25 cellular contexts compared by ENCODE assay signal in the genomic region with DNA sequence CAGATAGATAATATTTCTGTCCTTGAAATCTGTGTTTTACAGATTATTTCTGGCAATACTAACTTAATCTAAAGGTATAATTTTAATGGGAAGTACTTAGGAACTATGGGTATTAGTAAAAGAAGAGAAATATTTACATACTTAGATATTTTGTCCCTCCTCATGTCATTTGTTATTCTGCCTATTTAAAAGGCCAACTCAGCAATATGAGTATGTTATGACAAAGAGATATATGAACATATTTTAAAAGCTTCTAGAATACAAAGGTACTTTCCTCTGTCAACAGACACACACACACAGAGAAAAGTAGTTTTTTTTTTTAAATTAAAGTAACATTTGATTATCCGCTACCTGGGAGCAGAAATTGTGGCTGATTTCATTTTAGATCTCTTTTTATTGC.
"Had no signal": no experiment of that assay in that cellular context is flagged by ENCODE, and none has a peak within 500 bp of the region (broad histone marks: within the 10 kb centered on the region; RNA-seq: fewer than 3 reads in every experiment).

No MANE protein-coding gene starts in this region.

- H3K36me3 Mint-ChIP-seq: natural killer cell had no signal

- H3K4me3 ChIP-seq: body of pancreas, heart left ventricle, ovary, prostate gland, thyroid gland had no signal

- H3K4me3 Mint-ChIP-seq: activated CD4-positive, alpha-beta T cell treated with anti-CD3 and anti-CD28 coated beads, Interleukin-2, amount 10 ng/mL, durations not matched to agents 7 days and 5 days; activated CD8-positive, alpha-beta memory T cell treated with anti-CD3 and anti-CD28 coated beads, Interleukin-2, amount 10 ng/mL, durations not matched to agents 7 days and 5 days; activated CD8-positive, alpha-beta T cell treated with anti-CD3 and anti-CD28 coated beads for 36 hours; activated naive CD4-positive, alpha-beta T cell treated with anti-CD3 and anti-CD28 coated beads, Interleukin-2, amount 10 ng/mL, durations not matched to agents 7 days and 5 days; natural killer cell; stimulated activated naive CD8-positive, alpha-beta T cell treated with anti-CD3 and anti-CD28 coated beads, Interleukin-15, Interleukin-2, amounts not matched to agents 100 ng/mL and 50 ng/mL, for 24 hours; T-helper 2 cell treated with Interferon-gamma antibody and Interleukin-4, amounts not matched to agents 5 μg/mL and 100 μg/mL, for 36 hours had no signal

- H3K4me1 ChIP-seq: prostate gland had no signal

- H3K27me3 Mint-ChIP-seq: activated CD4-positive, alpha-beta T cell treated with anti-CD3 and anti-CD28 coated beads, Interleukin-2, amount 10 ng/mL, durations not matched to agents 7 days and 5 days; activated CD8-positive, alpha-beta memory T cell treated with anti-CD3 and anti-CD28 coated beads, Interleukin-2, amount 10 ng/mL, durations not matched to agents 7 days and 5 days; activated CD8-positive, alpha-beta T cell treated with anti-CD3 and anti-CD28 coated beads for 36 hours; activated naive CD4-positive, alpha-beta T cell treated with anti-CD3 and anti-CD28 coated beads, Interleukin-2, amount 10 ng/mL, durations not matched to agents 7 days and 5 days; stimulated activated naive CD8-positive, alpha-beta T cell treated with anti-CD3 and anti-CD28 coated beads, Interleukin-15, Interleukin-2, amounts not matched to agents 100 ng/mL and 50 ng/mL, for 24 hours had no signal

- H3K27ac ChIP-seq: heart left ventricle, ovary, prostate gland, thyroid gland, VCaP had no signal

- H3K36me3 ChIP-seq: heart left ventricle, ovary, prostate gland, thyroid gland had no signal

- H3K9me3 Mint-ChIP-seq: activated CD8-positive, alpha-beta T cell treated with anti-CD3 and anti-CD28 coated beads for 36 hours; activated naive CD4-positive, alpha-beta T cell treated with anti-CD3 and anti-CD28 coated beads, Interleukin-2, amount 10 ng/mL, durations not matched to agents 7 days and 5 days; stimulated activated naive CD8-positive, alpha-beta T cell treated with anti-CD3 and anti-CD28 coated beads, Interleukin-15, Interleukin-2, amounts not matched to agents 100 ng/mL and 50 ng/mL, for 24 hours had no signal

- H3K9me3 ChIP-seq: body of pancreas, heart left ventricle, ovary, prostate gland, thyroid gland had no signal

- H3K27ac Mint-ChIP-seq: activated CD4-positive, alpha-beta T cell treated with anti-CD3 and anti-CD28 coated beads, Interleukin-2, amount 10 ng/mL, durations not matched to agents 7 days and 5 days; activated CD8-positive, alpha-beta memory T cell treated with anti-CD3 and anti-CD28 coated beads, Interleukin-2, amount 10 ng/mL, durations not matched to agents 7 days and 5 days; activated CD8-positive, alpha-beta T cell treated with anti-CD3 and anti-CD28 coated beads for 36 hours; activated naive CD4-positive, alpha-beta T cell treated with anti-CD3 and anti-CD28 coated beads, Interleukin-2, amount 10 ng/mL, durations not matched to agents 7 days and 5 days; natural killer cell; stimulated activated naive CD8-positive, alpha-beta T cell treated with anti-CD3 and anti-CD28 coated beads, Interleukin-15, Interleukin-2, amounts not matched to agents 100 ng/mL and 50 ng/mL, for 24 hours had no signal

- FAIRE-seq: islet of Langerhans had no signal

- H3K27me3 ChIP-seq: body of pancreas, heart left ventricle, ovary, thyroid gland had no signal

- H3K4me1 Mint-ChIP-seq: natural killer cell had no signal

- ATAC-seq: activated CD4-positive, CD25-positive, alpha-beta regulatory T cell treated with anti-CD3 and anti-CD28 coated beads, Interleukin-2, amount 50 U/mL, for 24 hours; activated CD8-positive, alpha-beta memory T cell treated with anti-CD3 and anti-CD28 coated beads, Interleukin-2, amount 10 ng/mL, durations not matched to agents 7 days and 5 days; activated CD8-positive, alpha-beta T cell treated with anti-CD3 and anti-CD28 coated beads for 36 hours; body of pancreas; esophagus mucosa; heart left ventricle; left cardiac atrium; natural killer cell had no signal

- DNase-seq: activated CD4-positive, alpha-beta T cell treated with anti-CD3 and anti-CD28 coated beads, Interleukin-2, amount 10 ng/mL, durations not matched to agents 7 days and 5 days; activated CD8-positive, alpha-beta memory T cell treated with anti-CD3 and anti-CD28 coated beads, Interleukin-2, amount 10 ng/mL, durations not matched to agents 7 days and 5 days; activated CD8-positive, alpha-beta T cell treated with anti-CD3 and anti-CD28 coated beads for 36 hours; activated effector memory CD4-positive, alpha-beta T cell treated with anti-CD3 and anti-CD28 coated beads, Interleukin-2, amount 50 U/mL, for 16 hours; activated naive CD4-positive, alpha-beta T cell treated with anti-CD3 and anti-CD28 coated beads, Interleukin-2, amount 10 ng/mL, durations not matched to agents 7 days and 5 days; activated T-cell treated with anti-CD3 and anti-CD28 coated beads for 4 hours; amygdala; body of pancreas; caudate nucleus; effector memory CD4-positive, alpha-beta T cell; heart left ventricle; left cardiac atrium; midbrain; natural killer cell; ovary; stimulated activated CD4-positive, alpha-beta T cell treated with anti-CD3 and anti-CD28 coated beads, Interleukin-4, amount 100 ng/mL, for 4 hours; substantia nigra; thyroid gland had no signal
